Comparison of ENCODE assay signal across 11 cellular contexts in genomic region chr1:113046569-113046968, GRCh38. TPM values are rescaled to one million over a fixed set of nuclear protein-coding genes. Genes with fewer than 3 reads are reported as not detected.
A peak's percentile ranks its signal among the peaks of the same experiment; 100 is the strongest.
DNase-seq lines count a peak whose midpoint lies in the region; ATAC-seq and TF ChIP-seq lines count a peak whose summit lies in the region.
"Had no signal": no experiment of that assay in that cellular context is flagged by ENCODE, and none has a peak within 500 bp of the region (broad histone marks: within the 10 kb centered on the region; RNA-seq: fewer than 3 reads in every experiment).

No MANE protein-coding gene starts in this region.

- H3K27ac Mint-ChIP-seq in central memory CD8-positive, alpha-beta T cell (ENCODE audit: low read depth), result peak overlapping the region; percentile 84
- H3K27ac Mint-ChIP-seq: progenitor cell of endocrine pancreas; stimulated activated naive B cell treated with anti-CD40 and anti-IgM and Interleukin-4, amounts not matched to agents 10 μg/mL and 1 μg/mL and 100 μg/mL, for 72 hours had no signal

- no peaks in the 10 kb centered on the region for H3K36me3 Mint-ChIP-seq in central memory CD8-positive, alpha-beta T cell (ENCODE audit: insufficient read depth)
- H3K36me3 Mint-ChIP-seq: stimulated activated naive B cell treated with anti-CD40 and anti-IgM and Interleukin-4, amounts not matched to agents 10 μg/mL and 1 μg/mL and 100 μg/mL, for 72 hours had no signal

- H3K4me1 ChIP-seq in right atrium auricular region (peaks cover 0 to 19% of the 10 kb centered on the region in 2 donors), heart right ventricle (peaks cover 0 to 39% (median 13%) of the 10 kb centered on the region in 9 donors), suprapubic skin (peaks cover 11% of the 10 kb centered on the region)

- H3K4me1 Mint-ChIP-seq in central memory CD8-positive, alpha-beta T cell, result peaks cover 52% of the 10 kb centered on the region

- DNase-seq in right atrium auricular region (ENCODE audit: low spot score), result peak; percentile 9
- DNase-seq in heart right ventricle, result no peak
- DNase-seq in SKM-1 treated with dmso at 0.1 percent for 144 hours (lab: John Stamatoyannopoulos, UW; ENCODE audit: unreplicated experiment), result peak; percentile 75
- peak in 1 of 2 donors; percentile 11 for DNase-seq in central memory CD8-positive, alpha-beta T cell (ENCODE audit: low spot score in 2 of 2)
- no peak for DNase-seq in sciatic nerve (ENCODE audit: low spot score)
- no peak for DNase-seq in suprapubic skin (ENCODE audit: low spot score in 2 of 2)
- DNase-seq: stimulated activated CD4-positive, alpha-beta T cell treated with anti-CD3 and anti-CD28 coated beads, Interleukin-1b, Interleukin-23, amount 100 ng/mL, for 48 hours; stimulated activated naive B cell treated with anti-CD40 and anti-IgM and Interleukin-4, amounts not matched to agents 10 μg/mL and 1 μg/mL and 100 μg/mL, for 72 hours had no signal

- 61 to 84% methylated on average over 4 of the region's 4 CpGs for WGBS in heart right ventricle, 2 donors
- WGBS in suprapubic skin, result 68% methylated on average over 4 of the region's 4 CpGs

- H3K27me3 Mint-ChIP-seq in central memory CD8-positive, alpha-beta T cell, result no peaks in the 10 kb centered on the region
- H3K27me3 Mint-ChIP-seq: progenitor cell of endocrine pancreas had no signal

- TF ChIP-seq EP300 in suprapubic skin (IDR thresholded peaks at IDR 0.05), result no peak

- TF ChIP-seq CTCF in right atrium auricular region (IDR thresholded peaks at IDR 0.05) (no peak), heart right ventricle (IDR thresholded peaks at IDR 0.05) (no peak), suprapubic skin (IDR thresholded peaks at IDR 0.05) (no peak)

- no peaks in the 10 kb centered on the region for H3K27me3 ChIP-seq in right atrium auricular region
- no peaks in the 10 kb centered on the region for H3K27me3 ChIP-seq in heart right ventricle
- H3K27me3 ChIP-seq in suprapubic skin, result no peaks in the 10 kb centered on the region

- peak overlapping the region; percentile 61 for H3K4me3 Mint-ChIP-seq in central memory CD8-positive, alpha-beta T cell
- H3K4me3 Mint-ChIP-seq: stimulated activated naive B cell treated with anti-CD40 and anti-IgM and Interleukin-4, amounts not matched to agents 10 μg/mL and 1 μg/mL and 100 μg/mL, for 72 hours had no signal

- H3K9me3 ChIP-seq in right atrium auricular region (no peaks in the 10 kb centered on the region), heart right ventricle (no peaks in the 10 kb centered on the region), suprapubic skin (no peaks in the 10 kb centered on the region)

- no peak for TF ChIP-seq POLR2A in GM18505 (IDR thresholded peaks at IDR 0.05; ENCODE audit: borderline replicate concordance, extremely low read depth, insufficient read depth, insufficient read length)
- no peak for TF ChIP-seq POLR2A in suprapubic skin (IDR thresholded peaks at IDR 0.05)

- H3K4me3 ChIP-seq in right atrium auricular region (no peak overlapping the region), heart right ventricle (no peak overlapping the region), suprapubic skin (no peak overlapping the region)

- no peaks in the 10 kb centered on the region for H3K9me3 Mint-ChIP-seq in central memory CD8-positive, alpha-beta T cell
- H3K9me3 Mint-ChIP-seq: stimulated activated naive B cell treated with anti-CD40 and anti-IgM and Interleukin-4, amounts not matched to agents 10 μg/mL and 1 μg/mL and 100 μg/mL, for 72 hours had no signal

- H3K36me3 ChIP-seq in right atrium auricular region (no peaks in the 10 kb centered on the region), heart right ventricle (no peaks in the 10 kb centered on the region), suprapubic skin (no peaks in the 10 kb centered on the region)

- ATAC-seq in heart right ventricle, result no peak
- peak; percentile 83 for ATAC-seq in central memory CD8-positive, alpha-beta T cell (replicated peaks; ENCODE audit: extremely low read depth, poor library complexity, severe bottlenecking)
- no peak for ATAC-seq in GM18505 (IDR thresholded peaks at IDR 0.05; ENCODE audit: unreplicated experiment)
- no peak for ATAC-seq in GM18907 (IDR thresholded peaks at IDR 0.05; ENCODE audit: unreplicated experiment)
- ATAC-seq in sciatic nerve, result no peak
- ATAC-seq: stimulated activated naive B cell treated with anti-CD40 and anti-IgM and Interleukin-4, amounts not matched to agents 10 μg/mL and 1 μg/mL and 100 μg/mL, for 72 hours had no signal

- H3K27ac ChIP-seq in right atrium auricular region (no peak overlapping the region), heart right ventricle (peak overlapping the region in 1 of 10 donors; percentile 48), suprapubic skin (no peak overlapping the region)

- intact Hi-C loops in heart right ventricle (cut with DNase I), result loop anchor here in 4 of 10 donors (10.0 kb wide), 4 partner anchors 92 to 332 kb away; partner anchors contain the start of genes SLC16A1 (in 2 of the 4) and PPM1J (in 1 of the 4)
- intact Hi-C loops in sciatic nerve (cut with DNase I), result loop anchor here (10.0 kb wide), 2 partner anchors 162 to 322 kb away; no protein-coding TSS in a partner anchor

RNA-seq across cellular contexts. Expression of gene LRIG2, which starts 26.4 kb away (rescaled TPM):
- total RNA-seq in right atrium auricular region (10 to 100 TPM in 1 of 2 donors, 1 to 10 TPM in 1; 7.1 to 10.4 TPM), heart right ventricle (10 to 100 TPM in 2 of 10 donors, 1 to 10 TPM in 8; 7.8 to 11.3 (median 8.5) TPM), sciatic nerve (24.6 TPM), suprapubic skin (10 to 100 TPM in 3 of 4 donors, 1 to 10 TPM in 1; 7.9 to 86.1 (median 22.0) TPM)
- 1 to 10 TPM; 3.0 to 4.8 TPM for polyA plus RNA-seq in heart right ventricle

Comparison
In these comparisons a context has a peak if more than half of its experiments do, and no peak if none do; other contexts are left out.
1. DNase-seq: peak in right atrium auricular region (single experiment) and SKM-1 treated with dmso at 0.1 percent for 144 hours (single experiment); none in heart right ventricle (0 of 2), sciatic nerve (single experiment) and suprapubic skin (0 of 2).